ENCODE assay signal across 1 cellular context in the genomic region with DNA sequence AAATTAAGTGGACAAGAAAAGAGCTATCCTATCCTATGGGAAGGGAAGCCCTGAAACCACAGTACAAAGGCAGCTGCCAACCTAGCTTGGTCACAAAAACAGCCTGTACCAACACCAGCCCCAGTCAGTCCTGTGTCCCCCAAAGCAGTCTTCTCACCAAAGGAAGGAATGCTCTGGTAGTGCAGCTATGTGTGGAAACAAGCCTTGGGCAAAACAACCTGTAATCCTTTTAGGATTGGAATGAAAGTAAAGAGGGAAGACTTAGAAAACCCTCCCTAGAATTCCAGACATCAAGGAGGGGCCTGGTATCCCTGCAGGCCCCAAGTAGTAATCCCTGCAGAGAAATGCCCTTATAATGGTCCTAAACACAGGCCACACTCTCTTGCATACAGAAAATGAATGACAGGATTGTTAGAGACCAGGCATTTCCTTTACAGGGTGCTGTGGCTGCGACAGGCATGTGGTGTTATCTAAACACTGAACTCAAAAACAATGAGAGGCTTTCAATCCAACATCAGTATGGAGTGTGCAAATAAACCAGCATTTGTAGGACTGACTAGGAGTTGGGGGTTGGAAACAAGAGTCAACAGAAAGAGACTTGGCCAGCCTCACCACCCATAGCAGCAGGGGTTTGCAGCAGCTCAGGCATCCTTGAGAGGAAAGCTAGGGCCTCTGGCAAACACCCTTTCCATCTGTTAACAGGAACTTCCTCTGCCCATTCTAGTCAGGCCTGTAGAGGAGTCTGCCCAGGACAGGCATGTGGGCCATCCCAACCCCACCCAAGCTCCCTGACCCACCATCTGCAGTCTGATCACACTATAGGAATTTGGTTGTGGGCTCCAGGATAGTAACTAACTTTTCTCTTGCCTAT.
TF ChIP-seq lines count a peak whose summit lies in the region.

No MANE protein-coding gene starts in this region.

TF ChIP-seq in WTC11, 78 proteins besides CTCF, POLR2A, EP300 and RAD21 (continued from another document):
- TF ChIP-seq, protein P1, sequence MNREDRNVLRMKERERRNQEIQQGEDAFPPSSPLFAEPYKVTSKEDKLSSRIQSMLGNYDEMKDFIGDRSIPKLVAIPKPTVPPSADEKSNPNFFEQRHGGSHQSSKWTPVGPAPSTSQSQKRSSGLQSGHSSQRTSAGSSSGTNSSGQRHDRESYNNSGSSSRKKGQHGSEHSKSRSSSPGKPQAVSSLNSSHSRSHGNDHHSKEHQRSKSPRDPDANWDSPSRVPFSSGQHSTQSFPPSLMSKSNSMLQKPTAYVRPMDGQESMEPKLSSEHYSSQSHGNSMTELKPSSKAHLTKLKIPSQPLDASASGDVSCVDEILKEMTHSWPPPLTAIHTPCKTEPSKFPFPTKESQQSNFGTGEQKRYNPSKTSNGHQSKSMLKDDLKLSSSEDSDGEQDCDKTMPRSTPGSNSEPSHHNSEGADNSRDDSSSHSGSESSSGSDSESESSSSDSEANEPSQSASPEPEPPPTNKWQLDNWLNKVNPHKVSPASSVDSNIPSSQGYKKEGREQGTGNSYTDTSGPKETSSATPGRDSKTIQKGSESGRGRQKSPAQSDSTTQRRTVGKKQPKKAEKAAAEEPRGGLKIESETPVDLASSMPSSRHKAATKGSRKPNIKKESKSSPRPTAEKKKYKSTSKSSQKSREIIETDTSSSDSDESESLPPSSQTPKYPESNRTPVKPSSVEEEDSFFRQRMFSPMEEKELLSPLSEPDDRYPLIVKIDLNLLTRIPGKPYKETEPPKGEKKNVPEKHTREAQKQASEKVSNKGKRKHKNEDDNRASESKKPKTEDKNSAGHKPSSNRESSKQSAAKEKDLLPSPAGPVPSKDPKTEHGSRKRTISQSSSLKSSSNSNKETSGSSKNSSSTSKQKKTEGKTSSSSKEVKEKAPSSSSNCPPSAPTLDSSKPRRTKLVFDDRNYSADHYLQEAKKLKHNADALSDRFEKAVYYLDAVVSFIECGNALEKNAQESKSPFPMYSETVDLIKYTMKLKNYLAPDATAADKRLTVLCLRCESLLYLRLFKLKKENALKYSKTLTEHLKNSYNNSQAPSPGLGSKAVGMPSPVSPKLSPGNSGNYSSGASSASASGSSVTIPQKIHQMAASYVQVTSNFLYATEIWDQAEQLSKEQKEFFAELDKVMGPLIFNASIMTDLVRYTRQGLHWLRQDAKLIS (CRISPR knock-in tag; IDR thresholded peaks at IDR 0.05; ENCODE audit: borderline replicate concordance): no peak
- TF ChIP-seq, protein P2, sequence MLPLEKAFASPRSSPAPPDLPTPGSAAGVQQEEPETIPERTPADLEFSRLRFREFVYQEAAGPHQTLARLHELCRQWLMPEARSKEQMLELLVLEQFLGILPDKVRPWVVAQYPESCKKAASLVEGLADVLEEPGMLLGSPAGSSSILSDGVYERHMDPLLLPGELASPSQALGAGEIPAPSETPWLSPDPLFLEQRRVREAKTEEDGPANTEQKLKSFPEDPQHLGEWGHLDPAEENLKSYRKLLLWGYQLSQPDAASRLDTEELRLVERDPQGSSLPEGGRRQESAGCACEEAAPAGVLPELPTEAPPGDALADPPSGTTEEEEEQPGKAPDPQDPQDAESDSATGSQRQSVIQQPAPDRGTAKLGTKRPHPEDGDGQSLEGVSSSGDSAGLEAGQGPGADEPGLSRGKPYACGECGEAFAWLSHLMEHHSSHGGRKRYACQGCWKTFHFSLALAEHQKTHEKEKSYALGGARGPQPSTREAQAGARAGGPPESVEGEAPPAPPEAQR (CRISPR knock-in tag; IDR thresholded peaks at IDR 0.05): no peak
- no peak for TF ChIP-seq ZNF138 (CRISPR knock-in tag; conservative IDR thresholded peaks at IDR 0.05)
- no peak for TF ChIP-seq ZNF671 (CRISPR knock-in tag; IDR thresholded peaks at IDR 0.05)
- TF ChIP-seq IRF2 (CRISPR knock-in tag; IDR thresholded peaks at IDR 0.05; ENCODE audit: borderline replicate concordance, low read depth): no peak
- TF ChIP-seq ZNF121 (CRISPR knock-in tag; IDR thresholded peaks at IDR 0.05): no peak
- no peak for TF ChIP-seq ELF4 (CRISPR knock-in tag; IDR thresholded peaks at IDR 0.05; ENCODE audit: low read depth)
